8 cellular contexts compared by ENCODE assay signal in the genomic region with DNA sequence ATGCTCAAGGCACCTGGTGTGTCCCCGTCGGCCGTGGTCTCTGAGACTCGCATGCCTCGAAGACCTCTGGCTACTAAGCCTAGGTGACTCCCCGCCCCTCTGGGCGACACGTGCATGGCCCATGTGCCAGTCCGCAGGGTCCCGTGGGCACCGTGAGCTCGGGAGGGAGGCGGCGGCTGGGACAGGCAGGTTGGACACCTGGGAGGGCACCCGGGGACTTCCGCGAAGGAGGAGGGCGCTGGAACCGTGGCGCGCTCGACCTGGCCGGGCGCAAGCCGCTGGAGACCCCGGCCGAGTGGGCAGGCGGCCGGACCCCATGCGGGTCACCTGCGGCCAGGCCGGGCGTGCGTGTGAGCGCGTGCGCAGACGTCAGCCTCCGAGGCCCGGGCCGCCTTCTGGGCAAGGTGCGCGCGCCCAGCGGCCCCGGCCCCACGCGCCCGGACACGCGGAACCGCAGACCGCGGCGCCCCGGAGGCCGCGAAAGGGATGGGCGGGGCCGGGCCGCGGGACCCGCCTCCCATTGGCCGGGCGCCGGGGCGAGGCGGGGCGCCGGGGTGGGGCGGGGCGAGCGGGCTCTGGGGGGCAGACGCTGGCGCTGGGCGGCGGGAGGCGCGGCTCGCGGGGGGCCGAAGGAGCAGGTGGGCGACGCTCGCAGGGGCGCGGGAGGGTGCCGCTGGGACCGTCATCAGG.
DNase-seq lines count a peak whose midpoint lies in the region; ATAC-seq and TF ChIP-seq lines count a peak whose summit lies in the region.

No MANE protein-coding gene starts in this region.

- peak overlapping the region; percentile 44 to 50 for H3K4me3 ChIP-seq in cardiac fibroblast (replicated peaks in 1 of 2; ENCODE audit: low read depth in 2 of 2, low read length in 2 of 2)

- DNase-seq in ELR (ENCODE audit: low read depth) (peak; percentile 63), HK-2 (ENCODE audit: unreplicated experiment) (peak; percentile 66), cardiac fibroblast (ENCODE audit: low read depth in 2 of 2) (peak in 1 of 2 donors; percentile 32), kidney glomerular epithelial cell (lab: John Stamatoyannopoulos, UW) (peak; percentile 29)
- DNase-seq in activated CD4-positive, CD25-positive, alpha-beta regulatory T cell (lab: John Stamatoyannopoulos, UW) = peak; percentile 35 to 49 (median 41)
- DNase-seq in stimulated activated CD4-positive, alpha-beta T cell treated with anti-CD3 and anti-CD28 coated beads, Interleukin-15, amount 100 ng/mL, for 24 hours = peak; percentile 78

- ATAC-seq in HG02938 (IDR thresholded peaks at IDR 0.05; ENCODE audit: unreplicated experiment) (no peak), HG02884 (IDR thresholded peaks at IDR 0.05; ENCODE audit: unreplicated experiment) (no peak)

- no peak for TF ChIP-seq CTCF in cardiac fibroblast (IDR thresholded peaks at IDR 0.05; ENCODE audit: low read depth, low read length)
